Comparison of ENCODE assay signal across 8 cellular contexts in genomic region chr1:92485374-92486250, GRCh38. TPM values are rescaled to one million over a fixed set of nuclear protein-coding genes. Genes with fewer than 3 reads are reported as not detected.
A peak's percentile ranks its signal among the peaks of the same experiment; 100 is the strongest.
DNase-seq lines count a peak whose midpoint lies in the region; ATAC-seq and TF ChIP-seq lines count a peak whose summit lies in the region.

No MANE protein-coding gene starts in this region.

- peak overlapping the region; percentile 90 for H3K4me3 Mint-ChIP-seq in activated CD4-positive, alpha-beta memory T cell treated with anti-CD3 and anti-CD28 coated beads for 36 hours
- peak overlapping the region; percentile 87 for H3K4me3 Mint-ChIP-seq in endothelial cell (ENCODE audit: unreplicated experiment)
- H3K4me3 Mint-ChIP-seq in nephron = peak overlapping the region; percentile 81 to 85 (median 84)

- no TSS peak for BruUV-seq in A673 (replicated peaks; lab: Mats Ljungman, UMichigan)

- TF ChIP-seq CTCF in A673 (conservative IDR thresholded peaks at IDR 0.05; ENCODE audit: low read depth, low read length) = peak; percentile 57
- no peak for TF ChIP-seq CTCF in endothelial cell (IDR thresholded peaks at IDR 0.05; ENCODE audit: unreplicated experiment)
- TF ChIP-seq CTCF in nephron (IDR thresholded peaks at IDR 0.05; ENCODE audit: unreplicated experiment in 3 of 3) = peak in 2 of 3 experiments; percentile 15 to 20
- peak in 1 of 2 donors; percentile 21 for TF ChIP-seq CTCF in suprapubic skin (IDR thresholded peaks at IDR 0.05)

- under 1% methylated on average over 49 of the region's 82 CpGs for WGBS in suprapubic skin

- peaks cover 33% of the 10 kb centered on the region for H3K4me1 Mint-ChIP-seq in activated CD4-positive, alpha-beta memory T cell treated with anti-CD3 and anti-CD28 coated beads for 36 hours (ENCODE audit: low read depth)
- peaks cover 28% of the 10 kb centered on the region for H3K4me1 Mint-ChIP-seq in endothelial cell (ENCODE audit: unreplicated experiment)
- H3K4me1 Mint-ChIP-seq in nephron = peaks cover 38% of the 10 kb centered on the region

- H3K4me3 ChIP-seq in A673 (ENCODE audit: low read depth, low read length, poor library complexity, severe bottlenecking) (peak overlapping the region; percentile 61), suprapubic skin (peak overlapping the region; percentile 60)

- no peak for TF ChIP-seq EP300 in suprapubic skin (IDR thresholded peaks at IDR 0.05)

- H3K27me3 ChIP-seq in A673 (replicated peaks; ENCODE audit: insufficient read depth, low read depth, low read length, poor library complexity) (peaks cover 68% of the 10 kb centered on the region), suprapubic skin (peaks cover 91% of the 10 kb centered on the region)

- ATAC-seq in HG03045 (IDR thresholded peaks at IDR 0.05; ENCODE audit: unreplicated experiment) = peak; percentile 47

- H3K27ac ChIP-seq in A673 (ENCODE audit: low read depth, low read length, poor library complexity, severe bottlenecking) (no peak overlapping the region), suprapubic skin (no peak overlapping the region)

- POLR2A ChIA-PET in A673 (lab: Charles Lee; ENCODE audit: low non-redundant PET) = interaction anchor here (0.7 kb wide), 1 partner anchor 382 kb away, joined by 10 read pairs; no protein-coding TSS in a partner anchor
- POLR2A ChIA-PET in activated CD4-positive, alpha-beta memory T cell treated with anti-CD3 and anti-CD28 coated beads for 36 hours (lab: Charles Lee) = interaction anchor here (0.8 to 9.0 kb wide), 20 partner anchors 10 to 346 kb away, joined by 3 to 154 read pairs (median 4); partner anchors contain the start of genes GLMN, RPAP2 and RPL5

- peaks cover 40% of the 10 kb centered on the region for H3K36me3 Mint-ChIP-seq in activated CD4-positive, alpha-beta memory T cell treated with anti-CD3 and anti-CD28 coated beads for 36 hours
- H3K36me3 Mint-ChIP-seq in endothelial cell (ENCODE audit: low read depth, unreplicated experiment) (peaks cover 4% of the 10 kb centered on the region), nephron (ENCODE audit: low read depth) (no peaks in the 10 kb centered on the region)

- peak overlapping the region; percentile 98 for H3K27ac Mint-ChIP-seq in activated CD4-positive, alpha-beta memory T cell treated with anti-CD3 and anti-CD28 coated beads for 36 hours
- H3K27ac Mint-ChIP-seq in endothelial cell (ENCODE audit: unreplicated experiment) = no peak overlapping the region
- no peak overlapping the region for H3K27ac Mint-ChIP-seq in nephron

- DNase-seq in A673 (ENCODE audit: low spot score) (peak; percentile 42), NCI-H345 treated with DMSO at 0.1 percent for 48 hours (lab: John Stamatoyannopoulos, UW; ENCODE audit: unreplicated experiment) (peak; percentile 71), endothelial cell (ENCODE audit: low spot score) (peak; percentile 51), suprapubic skin (ENCODE audit: low spot score in 2 of 2) (no peak)
- peak; percentile 93 for DNase-seq in activated CD4-positive, alpha-beta memory T cell treated with anti-CD3 and anti-CD28 coated beads for 36 hours

- intact Hi-C loops in A673 (cut with micrococcal nuclease; ENCODE audit: unreplicated experiment) = loop anchor here (10.0 kb wide), 2 partner anchors 111 to 171 kb away; no protein-coding TSS in a partner anchor
- intact Hi-C loops in activated CD4-positive, alpha-beta memory T cell treated with anti-CD3 and anti-CD28 coated beads for 36 hours (cut with micrococcal nuclease) = loop anchor here (1.0 to 10.0 kb wide), 9 partner anchors 17 to 1463 kb away; partner anchors contain the start of genes DIPK1A, RPL5 and ZNF644

- no peaks in the 10 kb centered on the region for H3K27me3 Mint-ChIP-seq in activated CD4-positive, alpha-beta memory T cell treated with anti-CD3 and anti-CD28 coated beads for 36 hours
- H3K27me3 Mint-ChIP-seq in endothelial cell (ENCODE audit: unreplicated experiment) (peaks cover 31% of the 10 kb centered on the region), nephron (ENCODE audit: low read depth) (peaks cover 92% of the 10 kb centered on the region)

- no peaks in the 10 kb centered on the region for H3K9me3 ChIP-seq in A673 (ENCODE audit: low read depth, low read length, poor library complexity, severe bottlenecking)
- H3K9me3 ChIP-seq in suprapubic skin = no peaks in the 10 kb centered on the region

- TF ChIP-seq POLR2A in GM18526 (IDR thresholded peaks at IDR 0.05; ENCODE audit: extremely low read depth, insufficient read length) = peak; percentile 40
- TF ChIP-seq POLR2A in suprapubic skin (IDR thresholded peaks at IDR 0.05) = no peak

- H3K9me3 Mint-ChIP-seq in activated CD4-positive, alpha-beta memory T cell treated with anti-CD3 and anti-CD28 coated beads for 36 hours = no peaks in the 10 kb centered on the region
- H3K9me3 Mint-ChIP-seq in endothelial cell (ENCODE audit: unreplicated experiment) (no peaks in the 10 kb centered on the region), nephron (no peaks in the 10 kb centered on the region)

- CTCF ChIA-PET in A673 (lab: Charles Lee) = interaction anchor here (0.5 kb wide), 1 partner anchor 1561 kb away, joined by 9 read pairs; no protein-coding TSS in a partner anchor
- CTCF ChIA-PET in activated CD4-positive, alpha-beta memory T cell treated with anti-CD3 and anti-CD28 coated beads for 36 hours (lab: Charles Lee) = interaction anchor here (0.6 to 5.0 kb wide), 30 partner anchors 10 to 347 kb away, joined by 3 to 38 read pairs (median 4); partner anchors contain the start of genes GLMN and RPAP2

- H3K36me3 ChIP-seq in A673 (ENCODE audit: insufficient read depth, low read length, poor library complexity, severe bottlenecking) (no peaks in the 10 kb centered on the region), suprapubic skin (no peaks in the 10 kb centered on the region)

- H3K4me1 ChIP-seq in A673 (ENCODE audit: insufficient read depth, low read length, poor library complexity, severe bottlenecking) = peaks cover 22% of the 10 kb centered on the region
- peaks cover 65% of the 10 kb centered on the region for H3K4me1 ChIP-seq in suprapubic skin

RNA-seq across cellular contexts. Expression of gene GFI1, which starts 1.1 kb away (rescaled TPM):
- total RNA-seq in A673 (2021) (0.42 and 0.52 TPM in 2 replicates), endothelial cell (ENCODE audit: unreplicated experiment) (0.26 TPM), suprapubic skin (under 1 TPM in 2 of 4 donors, not detected in 2; 0.36 to 0.48 TPM)
- total RNA-seq in activated CD4-positive, alpha-beta memory T cell treated with anti-CD3 and anti-CD28 coated beads for 36 hours = 10 to 100 TPM; 53.3 to 55.3 TPM

Comparison
In these comparisons a context has a peak if more than half of its experiments do, and no peak if none do; other contexts are left out.
1. DNase-seq: peak in A673 (single experiment), NCI-H345 treated with DMSO at 0.1 percent for 48 hours (single experiment), activated CD4-positive, alpha-beta memory T cell treated with anti-CD3 and anti-CD28 coated beads for 36 hours (single experiment) and endothelial cell (single experiment); none in suprapubic skin (0 of 2).
2. RNA of gene GFI1, which starts 1.1 kb away (total RNA-seq): 53.3 to 55.3 TPM in activated CD4-positive, alpha-beta memory T cell treated with anti-CD3 and anti-CD28 coated beads for 36 hours; 0.42 to 0.52 TPM in A673, 0.36 to 0.48 TPM in suprapubic skin and 0.26 TPM in endothelial cell (single experiment); every median in the first group is over 10 times any median in the second.
3. Peak in every context shown above with its lines, with median percentiles within 50 percentile points of each other: H3K4me3 Mint-ChIP-seq.